ENCODE assay signal across 15 cellular contexts in the genomic region with DNA sequence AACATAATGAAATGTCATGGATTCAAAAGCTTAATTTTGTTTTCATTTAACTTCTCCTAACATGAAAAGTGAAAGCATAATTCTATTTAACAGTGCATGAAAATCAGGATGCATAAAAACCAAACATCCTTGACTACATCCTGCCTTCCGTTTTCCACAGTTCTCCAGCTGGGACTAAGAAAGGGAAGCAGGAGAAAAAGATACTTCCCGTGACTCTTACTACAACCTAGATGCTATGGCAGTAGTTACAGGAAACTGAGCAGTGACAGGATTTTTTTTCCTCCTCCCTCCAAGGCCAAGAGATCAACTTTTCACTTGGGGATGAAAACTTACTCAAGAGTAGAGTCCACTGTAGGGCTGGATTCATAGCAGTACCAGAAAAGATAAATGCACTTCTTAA. TPM values are rescaled to one million over a fixed set of nuclear protein-coding genes. Genes with fewer than 3 reads are reported as not detected.
DNase-seq lines count a peak whose midpoint lies in the region; ATAC-seq and TF ChIP-seq lines count a peak whose summit lies in the region.
"Had no signal": no experiment of that assay in that cellular context is flagged by ENCODE, and none has a peak within 500 bp of the region (broad histone marks: within the 10 kb centered on the region; RNA-seq: fewer than 3 reads in every experiment).

No MANE protein-coding gene starts in this region.

- H4K20me1 ChIP-seq in DND-41 (ENCODE audit: insufficient read depth, low read length) (peaks cover 37% of the 10 kb centered on the region), Karpas-422 (ENCODE audit: insufficient read depth, low read depth, low read length) (peaks cover 8% of the 10 kb centered on the region; the same call in 1 of the 2 replicates), neural cell (ENCODE audit: insufficient read depth) (no peaks in the 10 kb centered on the region)

- H3K4me3 ChIP-seq in DND-41 (ENCODE audit: low read depth in 1 of 2, low read length in 2 of 2), result no peak overlapping the region
- H3K4me3 ChIP-seq in Karpas-422 (ENCODE audit: low read length), result peak overlapping the region; percentile 50
- no peak overlapping the region for H3K4me3 ChIP-seq in epithelial cell of esophagus (ENCODE audit: low read length)
- peak overlapping the region; percentile 50 for H3K4me3 ChIP-seq in neural cell (ENCODE audit: low read length)
- H3K4me3 ChIP-seq: ovary had no signal

- TF ChIP-seq RAD21 in neural cell (conservative IDR thresholded peaks at IDR 0.05), result no peak

- H2AFZ ChIP-seq in DND-41 (ENCODE audit: low read depth, low read length) (no peak overlapping the region), Karpas-422 (ENCODE audit: low read length) (no peak overlapping the region), neural cell (ENCODE audit: low read depth, low read length) (no peak overlapping the region)

- peaks cover 11% of the 10 kb centered on the region for H3F3A ChIP-seq in neural cell (ENCODE audit: insufficient read depth, low read length, poor library complexity, severe bottlenecking)

- intact Hi-C loops in head of caudate nucleus (cut with DNase I), result loop anchor here (10.0 kb wide), 1 partner anchor 691 kb away; a partner anchor contains a TSS

- ATAC-seq in DND-41 (ENCODE audit: insufficient read depth, low read depth) (no peak), GM21825 (IDR thresholded peaks at IDR 0.05; ENCODE audit: unreplicated experiment) (no peak), HG03135 (IDR thresholded peaks at IDR 0.05; ENCODE audit: unreplicated experiment) (no peak)
- ATAC-seq: left lobe of liver had no signal

- H3K36me3 ChIP-seq in DND-41 (ENCODE audit: insufficient read depth, low read length), result peaks cover 5% of the 10 kb centered on the region; the same call in 1 of the 2 replicates
- peaks cover 33% of the 10 kb centered on the region for H3K36me3 ChIP-seq in Karpas-422 (ENCODE audit: insufficient read depth, low read length)
- no peaks in the 10 kb centered on the region for H3K36me3 ChIP-seq in neural cell (ENCODE audit: insufficient read depth, low read length)
- H3K36me3 ChIP-seq: ovary had no signal

- H3K9me2 ChIP-seq in Karpas-422 (replicated peaks; ENCODE audit: insufficient read depth, low read length) (no peaks in the 10 kb centered on the region), neural cell (ENCODE audit: insufficient read depth, low read length) (no peaks in the 10 kb centered on the region)

- H3K4me2 ChIP-seq in DND-41 (ENCODE audit: insufficient read depth, low read length) (peak overlapping the region; percentile 71), Karpas-422 (ENCODE audit: low read depth, low read length, poor library complexity, severe bottlenecking) (peak overlapping the region; percentile 96), neural cell (ENCODE audit: low read length) (peak overlapping the region; percentile 41)

- H3K9me3 ChIP-seq in DND-41 (ENCODE audit: insufficient read depth, low read length, severe bottlenecking) (no peaks in the 10 kb centered on the region), Karpas-422 (ENCODE audit: low read length) (no peaks in the 10 kb centered on the region), neural cell (ENCODE audit: low read length) (no peaks in the 10 kb centered on the region)
- H3K9me3 ChIP-seq: ovary had no signal

- H3K27ac ChIP-seq in DND-41 (ENCODE audit: low read length), result no peak overlapping the region
- H3K27ac ChIP-seq in Karpas-422 (ENCODE audit: low read length), result 0 out of 2 replicates have a peak overlapping the region, but pooled peaks have one; percentile 28
- H3K27ac ChIP-seq in neural cell (ENCODE audit: low read length), result no peak overlapping the region
- H3K27ac ChIP-seq: ovary had no signal

- TF ChIP-seq EP300 in neural cell (conservative IDR thresholded peaks at IDR 0.05; ENCODE audit: poor library complexity, severe bottlenecking), result no peak

- TF ChIP-seq CTCF in DND-41 (IDR thresholded peaks at IDR 0.05; ENCODE audit: borderline replicate concordance, extremely low read depth, low read length, poor library complexity, severe bottlenecking) (no peak), epithelial cell of esophagus (IDR thresholded peaks at IDR 0.05; ENCODE audit: insufficient read depth, low read depth, low read length, missing control alignments) (no peak), neural cell (IDR thresholded peaks at IDR 0.05; ENCODE audit: poor library complexity, severe bottlenecking) (no peak)

- H3K9ac ChIP-seq in DND-41 (ENCODE audit: low read depth, low read length), result no peak overlapping the region
- peak overlapping the region; percentile 49 for H3K9ac ChIP-seq in Karpas-422 (ENCODE audit: low read length)
- H3K9ac ChIP-seq in neural cell (ENCODE audit: low read length), result no peak overlapping the region

- DNase-seq in DND-41, result no peak
- no peak for DNase-seq in Karpas-422
- peak; percentile 3 for DNase-seq in epithelial cell of esophagus (ENCODE audit: low read depth)
- DNase-seq in C1 segment of cervical spinal cord (lab: John Stamatoyannopoulos, UW), result no peak
- no peak for DNase-seq in head of caudate nucleus
- DNase-seq: activated CD4-positive, alpha-beta T cell treated with anti-CD3 and anti-CD28 coated beads for 48 hours; CD8-positive, alpha-beta memory T cell; foreskin melanocyte; NCI-H187; NK-92 treated with Interleukin-12 subunit alpha and Interleukin-12 subunit beta, amount 100 ng/mL, for 24 hours; ovary had no signal

- peaks cover 97% of the 10 kb centered on the region for H3K79me2 ChIP-seq in DND-41 (ENCODE audit: insufficient read depth, low read length)
- peaks cover 94% of the 10 kb centered on the region for H3K79me2 ChIP-seq in Karpas-422 (ENCODE audit: low read length)
- H3K79me2 ChIP-seq in neural cell (replicated peaks; ENCODE audit: insufficient read depth, low read length), result peaks cover 79% of the 10 kb centered on the region

- no peaks in the 10 kb centered on the region for H3K27me3 ChIP-seq in DND-41 (ENCODE audit: insufficient read depth, low read length, poor library complexity)
- no peaks in the 10 kb centered on the region for H3K27me3 ChIP-seq in Karpas-422 (ENCODE audit: low read length)
- no peaks in the 10 kb centered on the region for H3K27me3 ChIP-seq in neural cell (ENCODE audit: insufficient read depth, low read depth, low read length)
- H3K27me3 ChIP-seq: ovary had no signal

- peaks cover 39% of the 10 kb centered on the region for H3K4me1 ChIP-seq in DND-41 (ENCODE audit: insufficient read depth, low read length)
- H3K4me1 ChIP-seq in Karpas-422 (ENCODE audit: low read length), result peaks cover 48% of the 10 kb centered on the region

TF ChIP-seq in neural cell, 6 proteins besides CTCF, POLR2A, EP300 and RAD21:
- TF ChIP-seq, protein P1, sequence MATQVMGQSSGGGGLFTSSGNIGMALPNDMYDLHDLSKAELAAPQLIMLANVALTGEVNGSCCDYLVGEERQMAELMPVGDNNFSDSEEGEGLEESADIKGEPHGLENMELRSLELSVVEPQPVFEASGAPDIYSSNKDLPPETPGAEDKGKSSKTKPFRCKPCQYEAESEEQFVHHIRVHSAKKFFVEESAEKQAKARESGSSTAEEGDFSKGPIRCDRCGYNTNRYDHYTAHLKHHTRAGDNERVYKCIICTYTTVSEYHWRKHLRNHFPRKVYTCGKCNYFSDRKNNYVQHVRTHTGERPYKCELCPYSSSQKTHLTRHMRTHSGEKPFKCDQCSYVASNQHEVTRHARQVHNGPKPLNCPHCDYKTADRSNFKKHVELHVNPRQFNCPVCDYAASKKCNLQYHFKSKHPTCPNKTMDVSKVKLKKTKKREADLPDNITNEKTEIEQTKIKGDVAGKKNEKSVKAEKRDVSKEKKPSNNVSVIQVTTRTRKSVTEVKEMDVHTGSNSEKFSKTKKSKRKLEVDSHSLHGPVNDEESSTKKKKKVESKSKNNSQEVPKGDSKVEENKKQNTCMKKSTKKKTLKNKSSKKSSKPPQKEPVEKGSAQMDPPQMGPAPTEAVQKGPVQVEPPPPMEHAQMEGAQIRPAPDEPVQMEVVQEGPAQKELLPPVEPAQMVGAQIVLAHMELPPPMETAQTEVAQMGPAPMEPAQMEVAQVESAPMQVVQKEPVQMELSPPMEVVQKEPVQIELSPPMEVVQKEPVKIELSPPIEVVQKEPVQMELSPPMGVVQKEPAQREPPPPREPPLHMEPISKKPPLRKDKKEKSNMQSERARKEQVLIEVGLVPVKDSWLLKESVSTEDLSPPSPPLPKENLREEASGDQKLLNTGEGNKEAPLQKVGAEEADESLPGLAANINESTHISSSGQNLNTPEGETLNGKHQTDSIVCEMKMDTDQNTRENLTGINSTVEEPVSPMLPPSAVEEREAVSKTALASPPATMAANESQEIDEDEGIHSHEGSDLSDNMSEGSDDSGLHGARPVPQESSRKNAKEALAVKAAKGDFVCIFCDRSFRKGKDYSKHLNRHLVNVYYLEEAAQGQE (IDR thresholded peaks at IDR 0.05; ENCODE audit: borderline replicate concordance), result no peak
- TF ChIP-seq EZH2 (IDR thresholded peaks at IDR 0.05; ENCODE audit: borderline replicate concordance, insufficient read depth, low read length, poor library complexity, severe bottlenecking) (no peak), POLR2AphosphoS5 (IDR thresholded peaks at IDR 0.05) (no peak), MXI1 (conservative IDR thresholded peaks at IDR 0.05; ENCODE audit: poor library complexity, severe bottlenecking) (no peak), SMC3 (conservative IDR thresholded peaks at IDR 0.05; ENCODE audit: poor library complexity) (no peak), TAF1 (IDR thresholded peaks at IDR 0.05; ENCODE audit: low read depth) (no peak)
TF ChIP-seq in neural cell: peak in this region for 0.

RNA-seq across cellular contexts. Expression of a gene that starts 2.6 kb away (rescaled TPM):
- 84.6 and 90.9 TPM in 2 replicates for total RNA-seq in Karpas-422 (2014; rRNA removed; shearing (Covaris generic); ENCODE audit: low replicate concordance)
- polyA plus RNA-seq in neural cell, result 127 and 138 TPM in 2 replicates
- 177 and 220 TPM in 2 replicates for polyA minus RNA-seq in neural cell

RNA-seq across cellular contexts. Expression of a gene that starts 2.7 kb away (rescaled TPM):
- total RNA-seq in Karpas-422 (2014; rRNA removed; shearing (Covaris generic); ENCODE audit: low replicate concordance), result 38.7 and 68.3 TPM in 2 replicates
- 40.0 and 44.8 TPM in 2 replicates for polyA plus RNA-seq in neural cell
- 64.3 and 86.6 TPM in 2 replicates for polyA minus RNA-seq in neural cell

Comparison
In these comparisons a context has a peak if more than half of its experiments do, and no peak if none do; other contexts are left out.
1. H3K4me2 ChIP-seq: peak in every context shown above with its lines; median percentile 96 in Karpas-422; 71 in DND-41; 41 in neural cell.
2. H3K4me3 ChIP-seq: peak in Karpas-422 (single experiment) and neural cell (single experiment); none in DND-41 (0 of 2) and epithelial cell of esophagus (single experiment).